ENCODE assay signal across 1 cellular context in the genomic region with DNA sequence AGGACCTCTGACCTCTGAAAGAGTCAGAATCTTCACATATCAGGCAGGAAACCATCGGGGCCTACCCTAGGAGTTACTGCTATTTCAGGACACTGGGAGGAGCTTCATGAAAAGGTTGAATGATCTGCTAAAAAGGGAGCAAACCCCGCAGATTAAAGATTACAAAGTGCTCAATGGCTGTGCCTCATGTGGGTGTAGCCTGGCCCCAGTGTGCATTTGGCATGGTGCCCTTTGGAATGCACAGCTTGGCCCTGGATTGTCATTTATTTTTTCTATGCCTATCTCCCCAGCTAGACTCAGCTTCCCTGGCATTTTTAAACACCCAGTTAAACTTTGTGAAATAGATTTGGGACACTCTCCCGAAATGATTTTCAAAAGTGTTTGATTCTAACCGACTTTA.
TF ChIP-seq lines count a peak whose summit lies in the region.

No MANE protein-coding gene starts in this region.

TF ChIP-seq in H1, 55 proteins besides CTCF, POLR2A, EP300 and RAD21 (continued from another document):
- TF ChIP-seq, protein P1, sequence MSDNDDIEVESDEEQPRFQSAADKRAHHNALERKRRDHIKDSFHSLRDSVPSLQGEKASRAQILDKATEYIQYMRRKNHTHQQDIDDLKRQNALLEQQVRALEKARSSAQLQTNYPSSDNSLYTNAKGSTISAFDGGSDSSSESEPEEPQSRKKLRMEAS (IDR thresholded peaks at IDR 0.05) = no peak
- TF ChIP-seq RFX5 (IDR thresholded peaks at IDR 0.05; ENCODE audit: borderline replicate concordance, low read depth, low read length) (no peak), TAF7 (optimal IDR thresholded peaks at IDR 0.05; ENCODE audit: borderline replicate concordance, low read depth, low read length) (no peak), PHF8 (conservative IDR thresholded peaks at IDR 0.05; ENCODE audit: low read depth, low read length) (no peak)
TF ChIP-seq in H1: peak in this region for 0.
